ENCODE assay signal across 8 cellular contexts in genomic region chr19:46840157-46840942, GRCh38. TPM values are rescaled to one million over a fixed set of nuclear protein-coding genes. Genes with fewer than 3 reads are reported as not detected.
DNase-seq lines count a peak whose midpoint lies in the region; ATAC-seq and TF ChIP-seq lines count a peak whose summit lies in the region.

No MANE protein-coding gene starts in this region.

- H3K9me3 Mint-ChIP-seq in activated naive CD8-positive, alpha-beta T cell treated with anti-CD3 and anti-CD28 coated beads for 36 hours, result no peaks in the 10 kb centered on the region

- H3K27me3 ChIP-seq in KMS-11 (ENCODE audit: insufficient read depth, low read depth) (no peaks in the 10 kb centered on the region), heart right ventricle (no peaks in the 10 kb centered on the region)

- intact Hi-C loops in heart right ventricle (cut with DNase I) (loop anchor here (1.0 to 5.0 kb wide), 4 partner anchors 82 to 84 kb away; no protein-coding TSS in a partner anchor), posterior vena cava (cut with DNase I) (loop anchor here in 1 of 2 donors (2.0 kb wide), 1 partner anchor 86 kb away; no protein-coding TSS in a partner anchor)

- no peak overlapping the region for H3K27ac ChIP-seq in KMS-11
- H3K27ac ChIP-seq in heart right ventricle, result peak overlapping the region in 9 of 10 donors; percentile 21 to 81 (median 50)

- no peak overlapping the region for H3K4me2 ChIP-seq in KMS-11

- H3K36me3 Mint-ChIP-seq in activated naive CD8-positive, alpha-beta T cell treated with anti-CD3 and anti-CD28 coated beads for 36 hours, result peaks cover 5% of the 10 kb centered on the region

- TF ChIP-seq CTCF in KMS-11 (conservative IDR thresholded peaks at IDR 0.05; ENCODE audit: low read depth, low read length), result peak; percentile 89
- TF ChIP-seq CTCF in heart right ventricle (IDR thresholded peaks at IDR 0.05), result peak; percentile 65 to 90 (median 86)

- DNase-seq in DMS 273 treated with DMSO at 0.1 percent for 48 hours (lab: John Stamatoyannopoulos, UW), result peak; percentile 32
- DNase-seq in RPMI7951 (ENCODE audit: low read depth), result peak; percentile 61
- DNase-seq in activated naive CD8-positive, alpha-beta T cell treated with anti-CD3 and anti-CD28 coated beads for 36 hours, result peak; percentile 46
- peak in 1 of 2 donors; percentile 47 for DNase-seq in heart right ventricle
- DNase-seq in retina, result peak; percentile 86
- no peak for DNase-seq in posterior vena cava (ENCODE audit: low spot score)

- H2AFZ ChIP-seq in KMS-11 (ENCODE audit: low read depth), result no peak overlapping the region

- no peaks in the 10 kb centered on the region for H4K20me1 ChIP-seq in KMS-11 (ENCODE audit: insufficient read depth)

- WGBS in heart right ventricle, 2 donors, result 39% methylated on average over 19 of the region's 19 CpGs

- no peak overlapping the region for H3K27ac Mint-ChIP-seq in activated naive CD8-positive, alpha-beta T cell treated with anti-CD3 and anti-CD28 coated beads for 36 hours

- H3K4me3 ChIP-seq in KMS-11 (IDR thresholded peaks at IDR 0.05; ENCODE audit: insufficient read depth, low read depth, low read length) (no peak overlapping the region), heart right ventricle (no peak overlapping the region)

- H3K9me3 ChIP-seq in heart right ventricle, result no peaks in the 10 kb centered on the region

- ATAC-seq in heart right ventricle (peak; percentile 15 to 77 (median 60)), GM21825 (IDR thresholded peaks at IDR 0.05; ENCODE audit: unreplicated experiment) (no peak)

- no peaks in the 10 kb centered on the region for H3K27me3 Mint-ChIP-seq in activated naive CD8-positive, alpha-beta T cell treated with anti-CD3 and anti-CD28 coated beads for 36 hours

- no peak overlapping the region for H3K4me3 Mint-ChIP-seq in activated naive CD8-positive, alpha-beta T cell treated with anti-CD3 and anti-CD28 coated beads for 36 hours

- peaks cover 10% of the 10 kb centered on the region for H3K4me1 ChIP-seq in KMS-11 (ENCODE audit: low read depth, poor library complexity, severe bottlenecking)
- H3K4me1 ChIP-seq in heart right ventricle, result peaks cover 3 to 35% (median 17%) of the 10 kb centered on the region in 9 donors

- H3K79me2 ChIP-seq in KMS-11 (ENCODE audit: insufficient read depth, low read depth), result no peaks in the 10 kb centered on the region

- no peaks in the 10 kb centered on the region for H3K4me1 Mint-ChIP-seq in activated naive CD8-positive, alpha-beta T cell treated with anti-CD3 and anti-CD28 coated beads for 36 hours

- H3K36me3 ChIP-seq in KMS-11 (ENCODE audit: insufficient read depth) (no peaks in the 10 kb centered on the region), heart right ventricle (peaks cover 0 to 93% (median 38%) of the 10 kb centered on the region in 9 donors)

- no peak overlapping the region for H3K9ac ChIP-seq in KMS-11

RNA-seq across cellular contexts. Expression of gene AP2S1, which starts 10.3 kb away (rescaled TPM):
- total RNA-seq in RPMI7951 (2014; rRNA removed; shearing (Covaris generic)), result 447 and 606 TPM in 2 replicates
- total RNA-seq in activated naive CD8-positive, alpha-beta T cell treated with anti-CD3 and anti-CD28 coated beads for 36 hours, result 100 to 1,000 TPM; 112 to 114 TPM
- total RNA-seq in heart right ventricle (100 to 1,000 TPM in 2 of 10 donors, 10 to 100 TPM in 8; 68.7 to 123 (median 79.0) TPM), posterior vena cava (100 to 1,000 TPM in 1 of 2 donors, 10 to 100 TPM in 1; 98.0 to 139 TPM)
- polyA plus RNA-seq in heart right ventricle, result 100 to 1,000 TPM in 1 of 2 donors, 10 to 100 TPM in 1; 96.9 to 192 TPM

RNA-seq across cellular contexts. Expression of gene ARHGAP35, which starts 20.4 kb away (rescaled TPM):
- total RNA-seq in RPMI7951 (2014; rRNA removed; shearing (Covaris generic)), result 24.0 and 25.2 TPM in 2 replicates
- 10 to 100 TPM; 13.6 to 13.7 TPM for total RNA-seq in activated naive CD8-positive, alpha-beta T cell treated with anti-CD3 and anti-CD28 coated beads for 36 hours
- 10 to 100 TPM; 69.1 to 96.5 (median 74.0) TPM for total RNA-seq in heart right ventricle
- 10 to 100 TPM; 20.8 to 23.3 TPM for polyA plus RNA-seq in heart right ventricle
- total RNA-seq in posterior vena cava, result 10 to 100 TPM; 49.8 to 57.4 TPM

RNA-seq across cellular contexts. Expression of gene SLC1A5, which starts 52.0 kb away (rescaled TPM):
- total RNA-seq in RPMI7951 (2014; rRNA removed; shearing (Covaris generic)), result 117 and 127 TPM in 2 replicates
- total RNA-seq in activated naive CD8-positive, alpha-beta T cell treated with anti-CD3 and anti-CD28 coated beads for 36 hours, result 100 to 1,000 TPM; 299 to 309 TPM
- total RNA-seq in heart right ventricle (10 to 100 TPM in 2 of 10 donors, 1 to 10 TPM in 8; 3.2 to 17.7 (median 5.3) TPM), posterior vena cava (10 to 100 TPM; 56.6 to 95.5 TPM)
- polyA plus RNA-seq in heart right ventricle, result 10 to 100 TPM in 1 of 2 donors, 1 to 10 TPM in 1; 6.3 to 30.5 TPM
